In genomic region chr13:40599722-40600121, GRCh38 we compare ENCODE assay signal across 15 cellular contexts.
DNase-seq lines count a peak whose midpoint lies in the region; ATAC-seq and TF ChIP-seq lines count a peak whose summit lies in the region.
"Had no signal": no experiment of that assay in that cellular context is flagged by ENCODE, and none has a peak within 500 bp of the region (broad histone marks: within the 10 kb centered on the region; RNA-seq: fewer than 3 reads in every experiment).

No MANE protein-coding gene starts in this region.

- WGBS in H9 (ENCODE audit: extremely low coverage, insufficient read length, low lambda C conversion rate) = no CpG with 5 or more reads among the region's 2 CpGs

- no peak overlapping the region for H2BK20ac ChIP-seq in H9 (ENCODE audit: low read depth, low read length, poor library complexity, severe bottlenecking)

- no peak overlapping the region for H2AK5ac ChIP-seq in H9 (ENCODE audit: insufficient read length, low read length)

- H3K4me1 Mint-ChIP-seq in T-helper 1 cell treated with Interleukin-12 subunit alpha and Interleukin-12 subunit beta and Interleukin-4 antibody, amounts not matched to agents 30 μg/mL and 1 μg/mL, for 36 hours (ENCODE audit: low read depth) = peaks cover 57% of the 10 kb centered on the region
- peaks cover 69 to 72% of the 10 kb centered on the region in 2 experiments for H3K4me1 Mint-ChIP-seq in H9
- H3K4me1 Mint-ChIP-seq in activated naive CD8-positive, alpha-beta T cell (ENCODE audit: low read depth) = peaks cover 97% of the 10 kb centered on the region

- no peak overlapping the region for H2BK15ac ChIP-seq in H9 (ENCODE audit: low read depth, low read length)

- no peak overlapping the region for H4K8ac ChIP-seq in H9 (replicated peaks; ENCODE audit: insufficient read length, low read depth, low read length)

- peak overlapping the region; percentile 10 for H3K4me3 Mint-ChIP-seq in T-helper 1 cell treated with Interleukin-12 subunit alpha and Interleukin-12 subunit beta and Interleukin-4 antibody, amounts not matched to agents 30 μg/mL and 1 μg/mL, for 36 hours
- no peak overlapping the region for H3K4me3 Mint-ChIP-seq in H9
- H3K4me3 Mint-ChIP-seq in activated naive CD8-positive, alpha-beta T cell = peak overlapping the region; percentile 79

- H3K79me1 ChIP-seq in H9 (ENCODE audit: insufficient read depth, low read depth, low read length, poor library complexity, severe bottlenecking) = peaks cover 3% of the 10 kb centered on the region

- peak in 1 of 2 donors; percentile 17 for ATAC-seq in gastrocnemius medialis
- ATAC-seq in GM19023 (IDR thresholded peaks at IDR 0.05; ENCODE audit: unreplicated experiment) = no peak
- ATAC-seq in HG02973 (IDR thresholded peaks at IDR 0.05; ENCODE audit: unreplicated experiment) = no peak

- no peaks in the 10 kb centered on the region for H3K36me3 ChIP-seq in gastrocnemius medialis
- H3K36me3 ChIP-seq: heart left ventricle, spleen had no signal

- no peaks in the 10 kb centered on the region for H3K9me3 ChIP-seq in H9 (ENCODE audit: control insufficient read depth, low read depth, low read length)
- no peaks in the 10 kb centered on the region for H3K9me3 ChIP-seq in gastrocnemius medialis
- H3K9me3 ChIP-seq: heart left ventricle, mucosa of descending colon, spleen had no signal

- no peak overlapping the region for H2BK120ac ChIP-seq in H9 (ENCODE audit: low read depth, low read length, poor library complexity, severe bottlenecking)

- no peak overlapping the region for H2BK12ac ChIP-seq in H9 (ENCODE audit: insufficient read length, low read depth, low read length)

- H3K18ac ChIP-seq in H9 (ENCODE audit: insufficient read length, low read depth, low read length) = no peak overlapping the region

- no peaks in the 10 kb centered on the region for H3K23me2 ChIP-seq in H9 (ENCODE audit: insufficient read length, low read depth, low read length, poor library complexity, severe bottlenecking)

- H3K4me3 ChIP-seq in gastrocnemius medialis = peak overlapping the region in 3 of 4 donors; percentile 2 to 10 (median 5)
- H3K4me3 ChIP-seq: heart left ventricle, mucosa of descending colon, spleen had no signal

- no peak overlapping the region for H4K91ac ChIP-seq in H9 (ENCODE audit: insufficient read length, low read depth, low read length)

- H3K9ac ChIP-seq in H9 (ENCODE audit: extremely low read depth, insufficient read length, low read length) = no peak overlapping the region

- H3K14ac ChIP-seq in H9 (ENCODE audit: insufficient read depth, low read length) = no peak overlapping the region

- peaks cover 50% of the 10 kb centered on the region; the same call in 1 of the 2 replicates for H3K79me2 ChIP-seq in H9 (ENCODE audit: insufficient read depth, low read length)

- H3K56ac ChIP-seq in H9 (ENCODE audit: insufficient read length, low read depth, low read length) = no peak overlapping the region

- H3K4me2 ChIP-seq in H9 (ENCODE audit: insufficient read depth, insufficient read length, low read length) = no peak overlapping the region

- no peak overlapping the region for H3K4ac ChIP-seq in H9 (ENCODE audit: low read depth, low read length)

- no peak overlapping the region for H3K27ac ChIP-seq in H9 (ENCODE audit: insufficient read length, low read depth, low read length)
- H3K27ac ChIP-seq in gastrocnemius medialis = peak overlapping the region; percentile 83 to 89 (median 86)
- H3K27ac ChIP-seq: VCaP had no signal

- DNase-seq in T-helper 1 cell = no peak
- DNase-seq in H9 = no peak
- no peak for DNase-seq in gastrocnemius medialis
- DNase-seq in CD1c-positive myeloid dendritic cell (ENCODE audit: extremely low spot score) = no peak
- DNase-seq: 8988T, cortex of kidney, heart left ventricle, mucosa of descending colon, NCI-H446 treated with DMSO at 0.1 percent for 48 hours, spleen had no signal

- H3K27ac Mint-ChIP-seq in T-helper 1 cell treated with Interleukin-12 subunit alpha and Interleukin-12 subunit beta and Interleukin-4 antibody, amounts not matched to agents 30 μg/mL and 1 μg/mL, for 36 hours = peak overlapping the region; percentile 46
- H3K27ac Mint-ChIP-seq in H9 = peak overlapping the region in 2 of 3 experiments; percentile 4 to 64; a peak in 3 of 7 replicates
- H3K27ac Mint-ChIP-seq in activated naive CD8-positive, alpha-beta T cell = peak overlapping the region; percentile 96

- no peak for TF ChIP-seq POLR2A in gastrocnemius medialis (IDR thresholded peaks at IDR 0.05)

- H3K27me3 Mint-ChIP-seq in T-helper 1 cell treated with Interleukin-12 subunit alpha and Interleukin-12 subunit beta and Interleukin-4 antibody, amounts not matched to agents 30 μg/mL and 1 μg/mL, for 36 hours (ENCODE audit: low read depth) = no peaks in the 10 kb centered on the region
- H3K27me3 Mint-ChIP-seq in H9 (ENCODE audit: low read depth) = no peaks in the 10 kb centered on the region
- no peaks in the 10 kb centered on the region for H3K27me3 Mint-ChIP-seq in activated naive CD8-positive, alpha-beta T cell

- H3K23ac ChIP-seq in H9 (ENCODE audit: insufficient read length, low read depth, low read length) = no peak overlapping the region

- TF ChIP-seq CTCF in H9 (conservative IDR thresholded peaks at IDR 0.05) = no peak
- TF ChIP-seq CTCF in gastrocnemius medialis (IDR thresholded peaks at IDR 0.05 in 4 of 5, conservative IDR thresholded peaks at IDR 0.05 in 1 of 5) = no peak

- H3K9me3 Mint-ChIP-seq in T-helper 1 cell treated with Interleukin-12 subunit alpha and Interleukin-12 subunit beta and Interleukin-4 antibody, amounts not matched to agents 30 μg/mL and 1 μg/mL, for 36 hours = no peaks in the 10 kb centered on the region
- H3K9me3 Mint-ChIP-seq in H9 = no peaks in the 10 kb centered on the region
- no peaks in the 10 kb centered on the region for H3K9me3 Mint-ChIP-seq in activated naive CD8-positive, alpha-beta T cell (ENCODE audit: low read depth)

- H3K4me1 ChIP-seq in H9 (ENCODE audit: insufficient read depth, low read length) (peaks cover 8% of the 10 kb centered on the region; the same call in 1 of the 2 replicates), gastrocnemius medialis (peaks cover 95 to 97% of the 10 kb centered on the region in 2 donors)

- H3T11ph ChIP-seq in H9 (ENCODE audit: low read length) = no peak overlapping the region

- in situ Hi-C loops in gastrocnemius medialis (cut with MboI; ENCODE audit: low sequenced_read_pairs in 4 of 4) = loop anchor here in 1 of 4 donors (10.0 kb wide), 1 partner anchor 45 kb away; no protein-coding TSS in a partner anchor

- no peak overlapping the region for H2AFZ ChIP-seq in H9 (ENCODE audit: low read length)

- H3K36me3 Mint-ChIP-seq in T-helper 1 cell treated with Interleukin-12 subunit alpha and Interleukin-12 subunit beta and Interleukin-4 antibody, amounts not matched to agents 30 μg/mL and 1 μg/mL, for 36 hours (ENCODE audit: low read depth) = peaks cover 11% of the 10 kb centered on the region
- peaks cover 0 to 8% (median 0%) of the 10 kb centered on the region in 3 experiments; a peak in 1 of 7 replicates for H3K36me3 Mint-ChIP-seq in H9 (ENCODE audit: insufficient read depth in 1 of 3, low read depth in 3 of 3)
- no peaks in the 10 kb centered on the region for H3K36me3 Mint-ChIP-seq in activated naive CD8-positive, alpha-beta T cell

- no peak overlapping the region for H2BK5ac ChIP-seq in H9 (ENCODE audit: insufficient read length, low read length)

- H4K5ac ChIP-seq in H9 (ENCODE audit: insufficient read length, low read depth, low read length) = no peak overlapping the region

- no peaks in the 10 kb centered on the region for H4K20me1 ChIP-seq in H9 (ENCODE audit: control insufficient read depth, insufficient read depth, insufficient read length)

- H3K27me3 ChIP-seq in H9 (ENCODE audit: insufficient read depth, low read length) (no peaks in the 10 kb centered on the region), gastrocnemius medialis (no peaks in the 10 kb centered on the region)
- H3K27me3 ChIP-seq: heart left ventricle, spleen had no signal

- intact Hi-C loops in gastrocnemius medialis (cut with DNase I; ENCODE audit: low total_unique reads) = loop anchor here (5.0 kb wide), 2 partner anchors 63 to 362 kb away; no protein-coding TSS in a partner anchor

Comparison
In these comparisons a context has a peak if more than half of its experiments do, and no peak if none do; other contexts are left out.
1. H3K27ac Mint-ChIP-seq: peak in every context shown above with its lines; median percentile 96 in activated naive CD8-positive, alpha-beta T cell; 46 in T-helper 1 cell treated with Interleukin-12 subunit alpha and Interleukin-12 subunit beta and Interleukin-4 antibody, amounts not matched to agents 30 μg/mL and 1 μg/mL, for 36 hours; 34 in H9.
2. H3K4me3 Mint-ChIP-seq: peak in T-helper 1 cell treated with Interleukin-12 subunit alpha and Interleukin-12 subunit beta and Interleukin-4 antibody, amounts not matched to agents 30 μg/mL and 1 μg/mL, for 36 hours (single experiment) and activated naive CD8-positive, alpha-beta T cell (single experiment); none in H9 (0 of 2).